Comparison of ENCODE assay signal across 17 cellular contexts in genomic region chr13:48728876-48729275, GRCh38.
DNase-seq lines count a peak whose midpoint lies in the region; ATAC-seq and TF ChIP-seq lines count a peak whose summit lies in the region.
"Had no signal": no experiment of that assay in that cellular context is flagged by ENCODE, and none has a peak within 500 bp of the region (broad histone marks: within the 10 kb centered on the region; RNA-seq: fewer than 3 reads in every experiment).

No MANE protein-coding gene starts in this region.

- no peaks in the 10 kb centered on the region for H3K4me1 ChIP-seq in mammary epithelial cell (ENCODE audit: insufficient read depth, low read length)
- H3K4me1 ChIP-seq: Caco-2 had no signal

- no peak overlapping the region for H3K4me3 Mint-ChIP-seq in MCF 10A (ENCODE audit: unreplicated experiment)
- no peak overlapping the region for H3K4me3 Mint-ChIP-seq in activated T-helper 17 cell treated with anti-CD3 and anti-CD28 coated beads, Interleukin-2, amount 50 U/mL, for 72 hours
- H3K4me3 Mint-ChIP-seq: B cell; CD4-positive, CD25-positive, alpha-beta regulatory T cell; CD8-positive, alpha-beta T cell had no signal

- H3K4me1 Mint-ChIP-seq in MCF 10A (ENCODE audit: insufficient read depth, unreplicated experiment): peaks cover 9% of the 10 kb centered on the region
- peaks cover 13% of the 10 kb centered on the region for H3K4me1 Mint-ChIP-seq in activated T-helper 17 cell treated with anti-CD3 and anti-CD28 coated beads, Interleukin-2, amount 50 U/mL, for 72 hours

- no peaks in the 10 kb centered on the region for H3K9me3 Mint-ChIP-seq in MCF 10A (ENCODE audit: unreplicated experiment)
- H3K9me3 Mint-ChIP-seq in activated T-helper 17 cell treated with anti-CD3 and anti-CD28 coated beads, Interleukin-2, amount 50 U/mL, for 72 hours: no peaks in the 10 kb centered on the region
- H3K9me3 Mint-ChIP-seq: CD8-positive, alpha-beta T cell had no signal

- dilution Hi-C loops in mammary epithelial cell (cut with HindIII; ENCODE audit: low sequenced_read_pairs): no loop called here

- H3K9me3 ChIP-seq in mammary epithelial cell (replicated peaks; ENCODE audit: insufficient read depth, low read length): no peaks in the 10 kb centered on the region
- H3K9me3 ChIP-seq: Caco-2, HAP-1 had no signal

- WGBS in mammary epithelial cell (ENCODE audit: low coverage, missing lambda C conversion rate): 48% methylated on average over 4 of the region's 4 CpGs

- no peaks in the 10 kb centered on the region for H3K27me3 Mint-ChIP-seq in MCF 10A (ENCODE audit: insufficient read depth, unreplicated experiment)
- H3K27me3 Mint-ChIP-seq in activated T-helper 17 cell treated with anti-CD3 and anti-CD28 coated beads, Interleukin-2, amount 50 U/mL, for 72 hours: peaks cover 3% of the 10 kb centered on the region
- H3K27me3 Mint-ChIP-seq: CD4-positive, CD25-positive, alpha-beta regulatory T cell had no signal

- no peaks in the 10 kb centered on the region for H3K36me3 ChIP-seq in mammary epithelial cell (ENCODE audit: insufficient read depth, low read length)
- H3K36me3 ChIP-seq: BLaER1, HAP-1 had no signal

- H3K9ac ChIP-seq in mammary epithelial cell (ENCODE audit: insufficient read depth, low read length): no peak overlapping the region
- H3K9ac ChIP-seq: BLaER1 had no signal

- no peak for ATAC-seq in activated T-helper 17 cell treated with anti-CD3 and anti-CD28 coated beads, Interleukin-2, amount 50 U/mL, for 72 hours (replicated peaks)
- ATAC-seq: CD8-positive, alpha-beta T cell had no signal

- H3K36me3 Mint-ChIP-seq in MCF 10A (ENCODE audit: insufficient read depth, unreplicated experiment): no peaks in the 10 kb centered on the region
- no peaks in the 10 kb centered on the region for H3K36me3 Mint-ChIP-seq in activated T-helper 17 cell treated with anti-CD3 and anti-CD28 coated beads, Interleukin-2, amount 50 U/mL, for 72 hours (ENCODE audit: low read depth)
- H3K36me3 Mint-ChIP-seq: CD4-positive, CD25-positive, alpha-beta regulatory T cell; CD8-positive, alpha-beta T cell had no signal

- H3K4me2 ChIP-seq in mammary epithelial cell (ENCODE audit: insufficient read depth, low read depth, low read length): no peak overlapping the region
- H3K4me2 ChIP-seq: BLaER1 had no signal

- H3K4me3 ChIP-seq in mammary epithelial cell (replicated peaks in 1 of 3; ENCODE audit: insufficient read depth in 1 of 3, low read depth in 2 of 3, low read length in 3 of 3): no peak overlapping the region
- H3K4me3 ChIP-seq: BLaER1, HAP-1 had no signal

- TF ChIP-seq CTCF in mammary epithelial cell (conservative IDR thresholded peaks at IDR 0.05 in 1 of 2, IDR thresholded peaks at IDR 0.05 in 1 of 2; ENCODE audit: extremely low read depth in 1 of 2, insufficient read depth in 1 of 2, low read depth in 1 of 2, low read length in 2 of 2) (no peak), MCF 10A (IDR thresholded peaks at IDR 0.05; ENCODE audit: unreplicated experiment) (no peak)

- no peaks in the 10 kb centered on the region for H3K27me3 ChIP-seq in mammary epithelial cell (ENCODE audit: insufficient read depth, low read length)
- H3K27me3 ChIP-seq: BLaER1 had no signal

- H3K27ac ChIP-seq in mammary epithelial cell (ENCODE audit: insufficient read depth, low read depth, low read length): no peak overlapping the region
- H3K27ac ChIP-seq: 22Rv1, BLaER1, C4-2B had no signal

- POLR2A ChIA-PET in MCF 10A (lab: Yijun Ruan, JAX): no interaction called here

- intact Hi-C loops in mammary epithelial cell (cut with micrococcal nuclease): no loop called here
- intact Hi-C loops in MCF 10A (cut with micrococcal nuclease): no loop called here
- intact Hi-C loops in posterior vena cava (cut with DNase I): no loop called here

- no peaks in the 10 kb centered on the region for H4K20me1 ChIP-seq in mammary epithelial cell (ENCODE audit: insufficient read depth, low read length)
- H4K20me1 ChIP-seq: BLaER1 had no signal

- DNase-seq in mammary epithelial cell: no peak
- DNase-seq in MCF 10A (ENCODE audit: unreplicated experiment): no peak
- peak; percentile 89 for DNase-seq in foreskin melanocyte
- DNase-seq in T-helper 9 cell: no peak
- no peak for DNase-seq in posterior vena cava (ENCODE audit: low spot score)
- DNase-seq: Caco-2; CD4-positive, CD25-positive, alpha-beta regulatory T cell; CD8-positive, alpha-beta T cell; DMS153; DND-41; GOT3 had no signal

- H3K27ac Mint-ChIP-seq in MCF 10A (ENCODE audit: low read depth, unreplicated experiment): no peak overlapping the region
- peak overlapping the region; percentile 44 for H3K27ac Mint-ChIP-seq in activated T-helper 17 cell treated with anti-CD3 and anti-CD28 coated beads, Interleukin-2, amount 50 U/mL, for 72 hours
- H3K27ac Mint-ChIP-seq: B cell; CD4-positive, CD25-positive, alpha-beta regulatory T cell; CD8-positive, alpha-beta T cell had no signal

- in situ Hi-C loops in mammary epithelial cell (cut with MboI; ENCODE audit: low sequenced_read_pairs in 2 of 2): no loop called here

- BruUV-seq in mammary epithelial cell (replicated peaks; lab: Mats Ljungman, UMichigan) (no TSS peak), MCF 10A (replicated peaks; lab: Mats Ljungman, UMichigan) (no TSS peak)

- CTCF ChIA-PET in mammary epithelial cell (lab: Charles Lee; ENCODE audit: low non-redundant PET): no interaction called here
- CTCF ChIA-PET in MCF 10A (lab: Yijun Ruan, JAX): no interaction called here

- H3K79me2 ChIP-seq in mammary epithelial cell (ENCODE audit: insufficient read depth, low read length): no peaks in the 10 kb centered on the region

- H2AFZ ChIP-seq in mammary epithelial cell (ENCODE audit: low read depth, low read length): peak overlapping the region; percentile 19
